In genomic region chr13:29681859-29682258, GRCh38 we compare ENCODE assay signal across 36 cellular contexts.
"Had no signal": no experiment of that assay in that cellular context is flagged by ENCODE, and none has a peak within 500 bp of the region (broad histone marks: within the 10 kb centered on the region; RNA-seq: fewer than 3 reads in every experiment).

No MANE protein-coding gene starts in this region.

- H3K36me3 ChIP-seq: brain microvascular endothelial cell, Peyer's patch, SJSA1, WERI-Rb-1 had no signal

- H3K4me2 ChIP-seq: SK-N-SH had no signal

- H3K4me3 Mint-ChIP-seq: activated CD4-positive, alpha-beta memory T cell treated with anti-CD3 and anti-CD28 coated beads, Interleukin-2, amount 10 ng/mL, durations not matched to agents 7 days and 5 days; activated CD8-positive, alpha-beta memory T cell treated with anti-CD3 and anti-CD28 coated beads, Interleukin-2, amount 10 ng/mL, durations not matched to agents 7 days and 5 days; activated naive CD4-positive, alpha-beta T cell treated with anti-CD3 and anti-CD28 coated beads, Interleukin-2, amount 10 ng/mL, durations not matched to agents 7 days and 5 days; activated naive CD8-positive, alpha-beta T cell; activated naive CD8-positive, alpha-beta T cell treated with anti-CD3 and anti-CD28 coated beads, Interleukin-2, amount 50 U/mL, for 24 hours had no signal

- H3K9me3 ChIP-seq: Peyer's patch, SJSA1, SK-N-SH had no signal

- ATAC-seq: activated CD8-positive, alpha-beta memory T cell treated with anti-CD3 and anti-CD28 coated beads, Interleukin-2, amount 10 ng/mL, durations not matched to agents 7 days and 5 days; activated naive CD8-positive, alpha-beta T cell treated with anti-CD3 and anti-CD28 coated beads, Interleukin-2, amount 50 U/mL, for 24 hours; PC-3 had no signal

- H3K9me3 Mint-ChIP-seq: activated CD4-positive, alpha-beta memory T cell treated with anti-CD3 and anti-CD28 coated beads, Interleukin-2, amount 10 ng/mL, durations not matched to agents 7 days and 5 days; activated naive CD4-positive, alpha-beta T cell treated with anti-CD3 and anti-CD28 coated beads, Interleukin-2, amount 10 ng/mL, durations not matched to agents 7 days and 5 days; activated naive CD8-positive, alpha-beta T cell treated with anti-CD3 and anti-CD28 coated beads, Interleukin-2, amount 50 U/mL, for 24 hours had no signal

- H3K27me3 ChIP-seq: brain microvascular endothelial cell, Peyer's patch, SJSA1 had no signal

- H3K9ac ChIP-seq: SK-N-SH had no signal

- DNase-seq: activated CD4-positive, alpha-beta memory T cell treated with anti-CD3 and anti-CD28 coated beads, Interleukin-2, amount 10 ng/mL, durations not matched to agents 7 days and 5 days; activated CD4-positive, alpha-beta T cell treated with anti-CD3 and anti-CD28 coated beads for 1 hour; activated CD4-positive, alpha-beta T cell treated with anti-CD3 and anti-CD28 coated beads for 48 hours; activated CD4-positive, CD25-positive, alpha-beta regulatory T cell; activated CD8-positive, alpha-beta memory T cell treated with anti-CD3 and anti-CD28 coated beads for 24 hours; activated CD8-positive, alpha-beta memory T cell treated with anti-CD3 and anti-CD28 coated beads, Interleukin-2, amount 10 ng/mL, durations not matched to agents 7 days and 5 days; activated CD8-positive, alpha-beta memory T cell treated with anti-CD3 and anti-CD28 coated beads, Interleukin-2, amount 50 U/mL, for 48 hours; activated effector memory CD4-positive, alpha-beta T cell treated with Interleukin-2 at 50 U/mL for 16 hours; activated naive CD4-positive, alpha-beta T cell treated with anti-CD3 and anti-CD28 coated beads, Interleukin-2, amount 10 ng/mL, durations not matched to agents 7 days and 5 days; activated naive CD8-positive, alpha-beta T cell treated with anti-CD3 and anti-CD28 coated beads, Interleukin-2, amount 50 U/mL, for 24 hours; activated T-cell treated with anti-CD3 and anti-CD28 coated beads, Interleukin-2, amount 50 U/mL, for 48 hours; amniotic stem cell; aorta; brain microvascular endothelial cell; central memory CD4-positive, alpha-beta T cell; NCI-H1105; NCI-H1417 treated with DMSO at 0.1 percent for 48 hours; NCI-H187 treated with DMSO at 0.1 percent for 48 hours; NCI-H2081 treated with DMSO at 0.1 percent for 48 hours; NCI-H226; NCI-H446 treated with DMSO at 0.1 percent for 48 hours; NCI-H524; NCI-H69; NCI-H82; NK-92 treated with Interleukin-12 subunit alpha and Interleukin-12 subunit beta, amount 100 ng/mL, for 24 hours; PC-3; Peyer's patch; RPMI8226; SHP77 treated with DMSO at 0.1 percent for 48 hours; SK-N-SH; T-helper 1 cell; T-helper 2 cell; T-helper 9 cell; WERI-Rb-1 had no signal

- H3K27ac Mint-ChIP-seq: activated CD4-positive, alpha-beta memory T cell treated with anti-CD3 and anti-CD28 coated beads, Interleukin-2, amount 10 ng/mL, durations not matched to agents 7 days and 5 days; activated CD8-positive, alpha-beta memory T cell treated with anti-CD3 and anti-CD28 coated beads, Interleukin-2, amount 10 ng/mL, durations not matched to agents 7 days and 5 days; activated naive CD4-positive, alpha-beta T cell treated with anti-CD3 and anti-CD28 coated beads, Interleukin-2, amount 10 ng/mL, durations not matched to agents 7 days and 5 days; activated naive CD8-positive, alpha-beta T cell; activated naive CD8-positive, alpha-beta T cell treated with anti-CD3 and anti-CD28 coated beads, Interleukin-2, amount 50 U/mL, for 24 hours had no signal

- H3K36me3 Mint-ChIP-seq: activated CD8-positive, alpha-beta memory T cell treated with anti-CD3 and anti-CD28 coated beads, Interleukin-2, amount 10 ng/mL, durations not matched to agents 7 days and 5 days; activated naive CD4-positive, alpha-beta T cell treated with anti-CD3 and anti-CD28 coated beads, Interleukin-2, amount 10 ng/mL, durations not matched to agents 7 days and 5 days; activated naive CD8-positive, alpha-beta T cell had no signal

- H3K4me3 ChIP-seq: Peyer's patch, SJSA1 had no signal

- H3K27ac ChIP-seq: brain microvascular endothelial cell, Peyer's patch, SJSA1, WERI-Rb-1 had no signal

- H3K4me1 Mint-ChIP-seq: activated CD4-positive, alpha-beta memory T cell treated with anti-CD3 and anti-CD28 coated beads, Interleukin-2, amount 10 ng/mL, durations not matched to agents 7 days and 5 days; activated CD8-positive, alpha-beta memory T cell treated with anti-CD3 and anti-CD28 coated beads, Interleukin-2, amount 10 ng/mL, durations not matched to agents 7 days and 5 days; activated naive CD4-positive, alpha-beta T cell treated with anti-CD3 and anti-CD28 coated beads, Interleukin-2, amount 10 ng/mL, durations not matched to agents 7 days and 5 days; activated naive CD8-positive, alpha-beta T cell treated with anti-CD3 and anti-CD28 coated beads, Interleukin-2, amount 50 U/mL, for 24 hours had no signal

- H3K4me1 ChIP-seq: Peyer's patch had no signal
